32 cellular contexts compared by ENCODE assay signal in genomic region chr16:84351630-84352029, GRCh38. TPM values are rescaled to one million over a fixed set of nuclear protein-coding genes. Genes with fewer than 3 reads are reported as not detected.
"Had no signal": no experiment of that assay in that cellular context is flagged by ENCODE, and none has a peak within 500 bp of the region (broad histone marks: within the 10 kb centered on the region; RNA-seq: fewer than 3 reads in every experiment).

No MANE protein-coding gene starts in this region.

- DNase-seq: activated CD4-positive, alpha-beta memory T cell treated with anti-CD3 and anti-CD28 coated beads for 36 hours; activated CD4-positive, alpha-beta T cell treated with anti-CD3 and anti-CD28 coated beads for 36 hours; activated CD4-positive, alpha-beta T cell treated with anti-CD3 and anti-CD28 coated beads, Interleukin-2, amount 10 ng/mL, durations not matched to agents 24 days and 14 days; activated CD4-positive, CD25-positive, alpha-beta regulatory T cell; activated CD4-positive, CD25-positive, alpha-beta regulatory T cell treated with anti-CD3 and anti-CD28 coated beads, Interleukin-2, amount 50 U/mL, for 72 hours; activated CD8-positive, alpha-beta memory T cell treated with anti-CD3 and anti-CD28 coated beads, Interleukin-2, amount 10 ng/mL, durations not matched to agents 7 days and 5 days; activated CD8-positive, alpha-beta memory T cell treated with anti-CD3 and anti-CD28 coated beads, Interleukin-2, amount 50 U/mL, for 48 hours; activated CD8-positive, alpha-beta T cell treated with anti-CD3 and anti-CD28 coated beads, Interleukin-2, amount 10 ng/mL, durations not matched to agents 7 days and 5 days; activated gamma-delta T cell; activated naive CD4-positive, alpha-beta T cell; activated naive CD4-positive, alpha-beta T cell treated with anti-CD3 and anti-CD28 coated beads, Interleukin-2, amount 10 ng/mL, durations not matched to agents 7 days and 5 days; activated naive CD8-positive, alpha-beta T cell treated with anti-CD3 and anti-CD28 coated beads, Interleukin-2, amount 10 ng/mL, durations not matched to agents 7 days and 5 days; activated T-cell treated with anti-CD3 and anti-CD28 coated beads for 4 hours; activated T-cell treated with anti-CD3 and anti-CD28 coated beads, Interleukin-2, amount 50 U/mL, for 24 hours; activated T-cell treated with anti-CD3 and anti-CD28 coated beads, Interleukin-2, amount 50 U/mL, for 72 hours; central memory CD4-positive, alpha-beta T cell; cerebellar nuclear complex; dorsolateral prefrontal cortex; effector memory CD4-positive, alpha-beta T cell; endodermal cell; foreskin fibroblast; T-helper 2 cell had no signal

- H3K36me3 ChIP-seq: ascending aorta, breast epithelium, cardiac muscle cell had no signal

- H3K9me3 ChIP-seq: ascending aorta, breast epithelium had no signal

- ATAC-seq: activated CD4-positive, alpha-beta T cell treated with anti-CD3 and anti-CD28 coated beads for 36 hours; activated CD8-positive, alpha-beta memory T cell treated with anti-CD3 and anti-CD28 coated beads, Interleukin-2, amount 10 ng/mL, durations not matched to agents 7 days and 5 days; activated CD8-positive, alpha-beta T cell treated with anti-CD3 and anti-CD28 coated beads, Interleukin-2, amount 10 ng/mL, durations not matched to agents 7 days and 5 days; activated naive CD4-positive, alpha-beta T cell treated with anti-CD3 and anti-CD28 coated beads, Interleukin-2, amount 50 U/mL, for 72 hours; activated T-cell treated with anti-CD3 and anti-CD28 coated beads, Interleukin-2, amount 50 U/mL, for 72 hours; esophagus mucosa had no signal

- FAIRE-seq: frontal cortex had no signal

- H3K4me1 ChIP-seq: ascending aorta had no signal

- H3K27me3 ChIP-seq: ascending aorta, breast epithelium, cardiac muscle cell, dorsolateral prefrontal cortex had no signal

- H3K4me3 ChIP-seq: ascending aorta, breast epithelium, cardiac muscle cell, coronary artery, dorsolateral prefrontal cortex had no signal

- H3K27ac ChIP-seq: ascending aorta, breast epithelium, cardiac muscle cell, coronary artery had no signal

RNA-seq across cellular contexts. Expression of gene ATP2C2, which starts 16.7 kb away (rescaled TPM):
- total RNA-seq: activated CD4-positive, alpha-beta memory T cell treated with anti-CD3 and anti-CD28 coated beads for 36 hours; activated CD4-positive, alpha-beta T cell treated with anti-CD3 and anti-CD28 coated beads for 36 hours; activated CD4-positive, alpha-beta T cell treated with anti-CD3 and anti-CD28 coated beads, Interleukin-2, amount 10 ng/mL, durations not matched to agents 24 days and 14 days; activated CD8-positive, alpha-beta memory T cell treated with anti-CD3 and anti-CD28 coated beads for 36 hours; activated CD8-positive, alpha-beta memory T cell treated with anti-CD3 and anti-CD28 coated beads, Interleukin-2, amount 10 ng/mL, durations not matched to agents 7 days and 5 days; activated CD8-positive, alpha-beta T cell treated with anti-CD3 and anti-CD28 coated beads, Interleukin-2, amount 10 ng/mL, durations not matched to agents 7 days and 5 days; activated naive CD4-positive, alpha-beta T cell treated with anti-CD3 and anti-CD28 coated beads, Interleukin-2, amount 50 U/mL, for 72 hours; activated naive CD8-positive, alpha-beta T cell treated with anti-CD3 and anti-CD28 coated beads, Interleukin-2, amount 10 ng/mL, durations not matched to agents 7 days and 5 days; ascending aorta; cardiac muscle cell; T-helper 1 cell treated with Interleukin-12 subunit alpha and Interleukin-12 subunit beta and Interleukin-4 antibody, amounts not matched to agents 30 ng/mL and 1 ng/mL, for 36 hours had no signal

RNA-seq across cellular contexts. Expression of gene WFDC1, which starts 57.0 kb away (rescaled TPM):
- total RNA-seq: activated CD4-positive, alpha-beta memory T cell treated with anti-CD3 and anti-CD28 coated beads for 36 hours; activated CD4-positive, alpha-beta T cell treated with anti-CD3 and anti-CD28 coated beads for 36 hours; activated CD4-positive, alpha-beta T cell treated with anti-CD3 and anti-CD28 coated beads, Interleukin-2, amount 10 ng/mL, durations not matched to agents 24 days and 14 days; activated CD8-positive, alpha-beta memory T cell treated with anti-CD3 and anti-CD28 coated beads for 36 hours; activated CD8-positive, alpha-beta memory T cell treated with anti-CD3 and anti-CD28 coated beads, Interleukin-2, amount 10 ng/mL, durations not matched to agents 7 days and 5 days; activated CD8-positive, alpha-beta T cell treated with anti-CD3 and anti-CD28 coated beads, Interleukin-2, amount 10 ng/mL, durations not matched to agents 7 days and 5 days; activated naive CD4-positive, alpha-beta T cell treated with anti-CD3 and anti-CD28 coated beads, Interleukin-2, amount 50 U/mL, for 72 hours; activated naive CD8-positive, alpha-beta T cell treated with anti-CD3 and anti-CD28 coated beads, Interleukin-2, amount 10 ng/mL, durations not matched to agents 7 days and 5 days; activated T-cell treated with anti-CD3 and anti-CD28 coated beads, Interleukin-2, amount 50 U/mL, for 72 hours; epithelial cell of proximal tubule; T-helper 1 cell treated with Interleukin-12 subunit alpha and Interleukin-12 subunit beta and Interleukin-4 antibody, amounts not matched to agents 30 ng/mL and 1 ng/mL, for 36 hours had no signal
